In the genomic region with DNA sequence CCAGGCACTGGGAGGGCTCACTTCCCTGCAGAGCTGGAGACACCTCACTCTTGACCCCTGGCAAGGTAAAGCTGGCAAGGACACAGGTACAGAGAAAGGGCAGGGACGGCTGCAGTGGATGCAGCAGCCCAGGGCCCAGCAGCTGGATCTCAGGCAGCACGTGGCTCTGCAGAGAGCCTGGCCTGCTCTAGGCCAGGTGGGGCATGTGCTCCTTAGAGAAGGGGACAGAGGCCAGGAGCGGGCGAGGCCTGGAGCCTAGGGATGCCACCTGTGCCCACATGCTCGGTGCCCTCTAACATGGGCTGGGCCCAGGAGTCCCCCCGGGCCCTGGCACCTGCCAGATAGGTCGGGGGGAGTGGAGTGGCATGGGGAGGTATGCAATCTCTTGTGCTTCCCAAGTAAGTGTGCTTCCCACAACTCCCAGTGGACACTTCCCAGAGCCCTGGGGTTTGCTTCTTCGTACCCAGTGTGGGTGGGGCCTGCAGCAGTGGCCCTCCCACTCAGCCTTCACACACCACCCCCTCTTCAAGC, we compare ENCODE assay signal across 27 cellular contexts. TPM values are rescaled to one million over a fixed set of nuclear protein-coding genes. Genes with fewer than 3 reads are reported as not detected.
DNase-seq lines count a peak whose midpoint lies in the region; ATAC-seq, FAIRE-seq and TF ChIP-seq lines count a peak whose summit lies in the region.
"Had no signal": no experiment of that assay in that cellular context is flagged by ENCODE, and none has a peak within 500 bp of the region (broad histone marks: within the 10 kb centered on the region; RNA-seq: fewer than 3 reads in every experiment).

No MANE protein-coding gene starts in this region.

- H3K4me3 Mint-ChIP-seq in GM23338, result peak overlapping the region; percentile 30; the same call in 1 of the 3 replicates
- H3K4me3 Mint-ChIP-seq: activated CD4-positive, alpha-beta T cell treated with anti-CD3 and anti-CD28 coated beads, Interleukin-2, amount 10 ng/mL, durations not matched to agents 24 days and 14 days; natural killer cell treated with Interleukin-12 subunit alpha and Interleukin-12 subunit beta and Interleukin-15 and Interleukin-18, amount 100 ng/mL, for 72 hours; stimulated activated naive CD8-positive, alpha-beta T cell treated with anti-CD3 and anti-CD28 coated beads, Interleukin-15, Interleukin-2, amounts not matched to agents 100 ng/mL and 50 ng/mL, for 24 hours had no signal

- H3K4me1 Mint-ChIP-seq in GM23338, result 0 out of 3 replicates have a peak, but pooled peaks cover 3% of the 10 kb centered on the region
- H3K4me1 Mint-ChIP-seq: activated CD4-positive, alpha-beta T cell treated with anti-CD3 and anti-CD28 coated beads, Interleukin-2, amount 10 ng/mL, durations not matched to agents 24 days and 14 days; T-helper 17 cell had no signal

- H3K36me3 ChIP-seq in GM23338 (ENCODE audit: insufficient read depth), result no peaks in the 10 kb centered on the region
- no peaks in the 10 kb centered on the region for H3K36me3 ChIP-seq in NT2/D1 (ENCODE audit: insufficient read depth, insufficient read length, low read length)
- no peaks in the 10 kb centered on the region for H3K36me3 ChIP-seq in kidney (ENCODE audit: control insufficient read depth in 1 of 2, insufficient read depth in 2 of 2, low read length in 2 of 2)
- H3K36me3 ChIP-seq in gastrocnemius medialis, result no peaks in the 10 kb centered on the region
- H3K36me3 ChIP-seq: tibial artery had no signal

- no peaks in the 10 kb centered on the region for H4K20me1 ChIP-seq in GM23338 (replicated peaks; ENCODE audit: insufficient read depth)

- no peaks in the 10 kb centered on the region for H3K36me3 Mint-ChIP-seq in GM23338 (ENCODE audit: low read depth)
- H3K36me3 Mint-ChIP-seq: CD4-positive, CD25-positive, alpha-beta regulatory T cell; natural killer cell treated with Interleukin-12 subunit alpha and Interleukin-12 subunit beta and Interleukin-15 and Interleukin-18, amount 100 ng/mL, for 72 hours had no signal

- H3K27ac ChIP-seq in GM23338 (ENCODE audit: low read depth) (no peak overlapping the region), kidney (ENCODE audit: low read depth in 2 of 2, low read length in 2 of 2) (no peak overlapping the region), gastrocnemius medialis (no peak overlapping the region)
- H3K27ac ChIP-seq: dorsolateral prefrontal cortex, parathyroid adenoma, tibial artery had no signal

- no peak for FAIRE-seq in kidney (lab: Jason Lieb, UNC)
- FAIRE-seq: G401.6, GM18507 had no signal

- ATAC-seq in GM23338, result peak; percentile 40
- ATAC-seq in sciatic nerve, result no peak
- no peak for ATAC-seq in HG02610 (IDR thresholded peaks at IDR 0.05; ENCODE audit: unreplicated experiment)
- ATAC-seq in gastrocnemius medialis, result no peak
- ATAC-seq: left colon had no signal

- H3K79me2 ChIP-seq in GM23338 (replicated peaks; ENCODE audit: insufficient read depth), result no peaks in the 10 kb centered on the region
- H3K79me2 ChIP-seq: parathyroid adenoma had no signal

- no peak overlapping the region for H2AFZ ChIP-seq in GM23338
- H2AFZ ChIP-seq: parathyroid adenoma had no signal

- H3K9me3 Mint-ChIP-seq in GM23338, result peaks cover 2% of the 10 kb centered on the region; the same call in 2 of the 3 replicates
- H3K9me3 Mint-ChIP-seq: activated CD4-positive, alpha-beta T cell treated with anti-CD3 and anti-CD28 coated beads, Interleukin-2, amount 10 ng/mL, durations not matched to agents 24 days and 14 days; CD4-positive, CD25-positive, alpha-beta regulatory T cell; natural killer cell treated with Interleukin-12 subunit alpha and Interleukin-12 subunit beta and Interleukin-15 and Interleukin-18, amount 100 ng/mL, for 72 hours; stimulated activated naive CD8-positive, alpha-beta T cell treated with anti-CD3 and anti-CD28 coated beads, Interleukin-15, Interleukin-2, amounts not matched to agents 100 ng/mL and 50 ng/mL, for 24 hours had no signal

- H3K9me3 ChIP-seq in NT2/D1 (ENCODE audit: insufficient read depth, low read length) (no peaks in the 10 kb centered on the region; the same call in 1 of the 2 replicates), kidney (ENCODE audit: control insufficient read depth in 1 of 2, low read length in 2 of 2) (peaks cover 0 to 7% of the 10 kb centered on the region in 2 donors), gastrocnemius medialis (peaks cover 0 to 5% (median 0%) of the 10 kb centered on the region in 3 donors)

- H3K9me2 ChIP-seq in GM23338 (ENCODE audit: insufficient read depth), result peaks cover 4% of the 10 kb centered on the region; the same call in 1 of the 2 replicates

- H3K4me3 ChIP-seq in GM23338 (peak overlapping the region; percentile 77; the same call in 1 of the 2 replicates), NT2/D1 (ENCODE audit: insufficient read length, low read depth) (no peak overlapping the region), kidney (ENCODE audit: low read length in 2 of 2) (no peak overlapping the region), gastrocnemius medialis (no peak overlapping the region)
- H3K4me3 ChIP-seq: tibial artery had no signal

- H3K27me3 Mint-ChIP-seq in GM23338 (ENCODE audit: insufficient read depth, low read depth, poor library complexity), result peaks cover 48% of the 10 kb centered on the region

- peaks cover 88% of the 10 kb centered on the region for H3K27me3 ChIP-seq in GM23338 (ENCODE audit: insufficient read depth)
- peaks cover 46% of the 10 kb centered on the region for H3K27me3 ChIP-seq in NT2/D1 (ENCODE audit: insufficient read depth, insufficient read length)
- H3K27me3 ChIP-seq in gastrocnemius medialis, result peaks cover 22 to 32% (median 31%) of the 10 kb centered on the region in 3 donors

- H3F3A ChIP-seq in GM23338 (replicated peaks; ENCODE audit: low read depth), result no peaks in the 10 kb centered on the region

- no peak overlapping the region for H3K27ac Mint-ChIP-seq in GM23338
- H3K27ac Mint-ChIP-seq: activated CD4-positive, alpha-beta T cell treated with anti-CD3 and anti-CD28 coated beads, Interleukin-2, amount 10 ng/mL, durations not matched to agents 24 days and 14 days; activated naive CD8-positive, alpha-beta T cell; CD4-positive, CD25-positive, alpha-beta regulatory T cell; natural killer cell treated with Interleukin-12 subunit alpha and Interleukin-12 subunit beta and Interleukin-15 and Interleukin-18, amount 100 ng/mL, for 72 hours; stimulated activated naive CD8-positive, alpha-beta T cell treated with anti-CD3 and anti-CD28 coated beads, Interleukin-15, Interleukin-2, amounts not matched to agents 100 ng/mL and 50 ng/mL, for 24 hours; T-helper 17 cell had no signal

- no peaks in the 10 kb centered on the region for H3K4me1 ChIP-seq in GM23338 (ENCODE audit: insufficient read depth)
- H3K4me1 ChIP-seq in NT2/D1 (ENCODE audit: insufficient read depth, insufficient read length), result peaks cover 23% of the 10 kb centered on the region
- no peaks in the 10 kb centered on the region for H3K4me1 ChIP-seq in kidney (ENCODE audit: control insufficient read depth in 1 of 2, insufficient read depth in 1 of 2, low read depth in 1 of 2, low read length in 2 of 2)
- H3K4me1 ChIP-seq in gastrocnemius medialis, result no peaks in the 10 kb centered on the region
- H3K4me1 ChIP-seq: parathyroid adenoma had no signal

- peak overlapping the region; percentile 87; the same call in 1 of the 2 replicates for H3K4me2 ChIP-seq in GM23338

- no peak for TF ChIP-seq CTCF in GM23338 (conservative IDR thresholded peaks at IDR 0.05; ENCODE audit: low read depth in 2 of 2)
- TF ChIP-seq CTCF in kidney (IDR thresholded peaks at IDR 0.05; ENCODE audit: borderline replicate concordance, extremely low read depth, insufficient read depth), result no peak
- no peak for TF ChIP-seq CTCF in gastrocnemius medialis (IDR thresholded peaks at IDR 0.05 in 4 of 5, conservative IDR thresholded peaks at IDR 0.05 in 1 of 5)

- intact Hi-C loops in kidney (cut with DNase I), result no loop called here
- intact Hi-C loops in sciatic nerve (cut with DNase I), result no loop called here
- intact Hi-C loops in gastrocnemius medialis (cut with DNase I; ENCODE audit: low total_unique reads), result no loop called here

- peak overlapping the region; percentile 51 for H3K9ac ChIP-seq in NT2/D1 (ENCODE audit: insufficient read length, low read depth)
- H3K9ac ChIP-seq in kidney (ENCODE audit: low read length in 2 of 2), result no peak overlapping the region
- H3K9ac ChIP-seq: parathyroid adenoma had no signal

- no peak for TF ChIP-seq POLR2A in gastrocnemius medialis (IDR thresholded peaks at IDR 0.05)

- in situ Hi-C loops in gastrocnemius medialis (cut with MboI; ENCODE audit: low sequenced_read_pairs in 4 of 4), result no loop called here

- DNase-seq in GM23338 (ENCODE audit: low spot score) (no peak), NT2/D1 (ENCODE audit: low read depth, low spot score) (no peak), kidney (peak; percentile 69), sciatic nerve (ENCODE audit: low spot score) (peak; percentile 15), NCI-H774 (lab: John Stamatoyannopoulos, UW) (no peak), gastrocnemius medialis (no peak)
- DNase-seq: activated CD4-positive, alpha-beta T cell treated with anti-CD3 and anti-CD28 coated beads, Interleukin-2, amount 10 ng/mL, durations not matched to agents 24 days and 14 days; CD4-positive, CD25-positive, alpha-beta regulatory T cell; DMS153; KG1; left colon; midbrain; NCI-H1436 treated with DMSO at 0.1 percent for 48 hours; NCI-H510A; RPMI8226; T-helper 17 cell had no signal

TF ChIP-seq in GM23338, 12 proteins besides CTCF, POLR2A, EP300 and RAD21 (continues in another document):
- TF ChIP-seq JUNB (IDR thresholded peaks at IDR 0.05; ENCODE audit: unreplicated experiment) (no peak), ZNF331 (CRISPR knock-in tag; IDR thresholded peaks at IDR 0.05; ENCODE audit: low read depth) (no peak), CREB1 (CRISPR knock-in tag; IDR thresholded peaks at IDR 0.05; ENCODE audit: low read depth) (no peak), NANOG (IDR thresholded peaks at IDR 0.05; ENCODE audit: borderline replicate concordance) (no peak)

RNA-seq across cellular contexts. Expression of a gene that starts 30.0 kb away (rescaled TPM):
- 0.07 and 0.12 TPM in 2 replicates for total RNA-seq in GM23338 (2014; rRNA removed; shearing (Covaris generic))
- polyA plus RNA-seq in GM23338 (2016; fragmentation: Nextera tagmentation; extraction: Ambion mirVana) (0.40 and 0.65 TPM in 2 replicates), kidney (ENCODE audit: insufficient read depth, low read depth, low replicate concordance) (not detected)
- total RNA-seq in kidney (not detected), sciatic nerve (not detected), gastrocnemius medialis (not detected)
- total RNA-seq: activated CD4-positive, alpha-beta T cell treated with anti-CD3 and anti-CD28 coated beads, Interleukin-2, amount 10 ng/mL, durations not matched to agents 24 days and 14 days; CD4-positive, CD25-positive, alpha-beta regulatory T cell; dorsolateral prefrontal cortex; HT1080; natural killer cell treated with Interleukin-12 subunit alpha and Interleukin-12 subunit beta and Interleukin-15 and Interleukin-18, amount 100 ng/mL, for 72 hours; right cardiac atrium; T-helper 17 cell had no signal
- polyA plus RNA-seq: CD4-positive, CD25-positive, alpha-beta regulatory T cell; right cardiac atrium had no signal

RNA-seq across cellular contexts. Expression of a gene that starts 45.7 kb away (rescaled TPM):
- total RNA-seq in GM23338 (2014; rRNA removed; shearing (Covaris generic)), result 199 and 210 TPM in 2 replicates
- polyA plus RNA-seq in GM23338 (2016; fragmentation: Nextera tagmentation; extraction: Ambion mirVana) (292 and 306 TPM in 2 replicates), kidney (ENCODE audit: insufficient read depth, low read depth, low replicate concordance) (398 TPM)
- total RNA-seq in kidney (383 TPM), sciatic nerve (251 TPM), gastrocnemius medialis (100 to 1,000 TPM; 234 to 422 (median 306) TPM)

Comparison
In these comparisons a context has a peak if more than half of its experiments do, and no peak if none do; other contexts are left out.
1. DNase-seq: peak in kidney (single experiment) and sciatic nerve (single experiment); none in GM23338 (single experiment), NT2/D1 (single experiment), NCI-H774 (single experiment) and gastrocnemius medialis (0 of 2).